Comparison of ENCODE assay signal across 23 cellular contexts in the genomic region with DNA sequence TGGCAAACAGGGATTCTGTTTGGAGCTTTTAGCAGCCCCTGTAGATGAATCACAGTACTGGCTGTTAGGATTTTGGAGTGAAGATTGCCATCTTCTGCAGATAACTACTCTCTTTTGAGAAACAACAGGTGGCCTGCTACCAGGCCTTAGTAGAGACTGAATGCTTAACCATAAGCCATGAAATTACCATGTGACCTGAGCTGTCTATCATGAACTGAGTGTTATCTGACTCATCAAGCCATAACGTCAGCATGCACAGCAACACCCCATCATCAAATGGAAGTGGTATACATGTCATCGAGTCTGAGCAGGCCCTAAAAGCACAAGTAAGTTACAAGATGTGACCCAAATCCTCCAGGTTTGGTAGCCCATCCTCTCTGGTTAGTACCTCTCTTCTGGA.
DNase-seq lines count a peak whose midpoint lies in the region; ATAC-seq and TF ChIP-seq lines count a peak whose summit lies in the region.
"Had no signal": no experiment of that assay in that cellular context is flagged by ENCODE, and none has a peak within 500 bp of the region (broad histone marks: within the 10 kb centered on the region; RNA-seq: fewer than 3 reads in every experiment).

No MANE protein-coding gene starts in this region.

- CTCF ChIA-PET in activated CD4-positive, alpha-beta memory T cell treated with anti-CD3 and anti-CD28 coated beads, Interleukin-2, amount 10 ng/mL, durations not matched to agents 7 days and 5 days (lab: Charles Lee), result no interaction called here

- H3K4me1 Mint-ChIP-seq in activated CD4-positive, alpha-beta memory T cell treated with anti-CD3 and anti-CD28 coated beads, Interleukin-2, amount 10 ng/mL, durations not matched to agents 7 days and 5 days, result no peaks in the 10 kb centered on the region
- H3K4me1 Mint-ChIP-seq: central memory CD8-positive, alpha-beta T cell had no signal

- H3K4me1 ChIP-seq in RWPE2 (ENCODE audit: insufficient read depth, poor library complexity, severe bottlenecking), result no peaks in the 10 kb centered on the region
- H3K4me1 ChIP-seq: esophagus squamous epithelium had no signal

- H3K27me3 ChIP-seq in RWPE2 (ENCODE audit: insufficient read depth, poor library complexity, severe bottlenecking), result no peaks in the 10 kb centered on the region
- H3K27me3 ChIP-seq: esophagus squamous epithelium had no signal

- H3K36me3 Mint-ChIP-seq in activated CD4-positive, alpha-beta memory T cell treated with anti-CD3 and anti-CD28 coated beads, Interleukin-2, amount 10 ng/mL, durations not matched to agents 7 days and 5 days (ENCODE audit: low read depth), result no peaks in the 10 kb centered on the region
- H3K36me3 Mint-ChIP-seq: type B pancreatic cell had no signal

- H3K4me3 Mint-ChIP-seq in activated CD4-positive, alpha-beta memory T cell treated with anti-CD3 and anti-CD28 coated beads, Interleukin-2, amount 10 ng/mL, durations not matched to agents 7 days and 5 days, result no peak overlapping the region
- H3K4me3 Mint-ChIP-seq: central memory CD8-positive, alpha-beta T cell; stimulated activated naive CD8-positive, alpha-beta T cell treated with anti-CD3 and anti-CD28 coated beads, Interleukin-15, Interleukin-2, amounts not matched to agents 100 ng/mL and 50 ng/mL, for 24 hours; type B pancreatic cell had no signal

- H3K4me3 ChIP-seq in RWPE2 (ENCODE audit: severe bottlenecking), result no peak overlapping the region
- H3K4me3 ChIP-seq: esophagus squamous epithelium had no signal

- POLR2A ChIA-PET in activated CD4-positive, alpha-beta memory T cell treated with anti-CD3 and anti-CD28 coated beads, Interleukin-2, amount 10 ng/mL, durations not matched to agents 7 days and 5 days (lab: Charles Lee), result no interaction called here

- no peak overlapping the region for H3K27ac ChIP-seq in RWPE2 (ENCODE audit: poor library complexity, severe bottlenecking)
- H3K27ac ChIP-seq: C4-2B, esophagus squamous epithelium had no signal

- peaks cover 4% of the 10 kb centered on the region for H3K27me3 Mint-ChIP-seq in activated CD4-positive, alpha-beta memory T cell treated with anti-CD3 and anti-CD28 coated beads, Interleukin-2, amount 10 ng/mL, durations not matched to agents 7 days and 5 days
- H3K27me3 Mint-ChIP-seq: stimulated activated naive CD8-positive, alpha-beta T cell treated with anti-CD3 and anti-CD28 coated beads, Interleukin-15, Interleukin-2, amounts not matched to agents 100 ng/mL and 50 ng/mL, for 24 hours; type B pancreatic cell had no signal

- no peaks in the 10 kb centered on the region for H3K36me3 ChIP-seq in RWPE2 (ENCODE audit: low read depth)
- H3K36me3 ChIP-seq: esophagus squamous epithelium had no signal

- TF ChIP-seq CTCF in RWPE2 (IDR thresholded peaks at IDR 0.05; ENCODE audit: poor library complexity, severe bottlenecking), result no peak

- peak; percentile 3 for DNase-seq in activated CD4-positive, alpha-beta T cell treated with anti-CD3 and anti-CD28 coated beads for 48 hours
- DNase-seq in activated CD4-positive, alpha-beta T cell treated with anti-CD3 and anti-CD28 coated beads, Interleukin-2, amount 50 U/mL, for 48 hours, result no peak
- no peak for DNase-seq in RWPE2 (ENCODE audit: low spot score)
- DNase-seq in renal cortical epithelial cell (ENCODE audit: low read depth), result peak; percentile 1
- no peak for DNase-seq in activated CD4-positive, alpha-beta memory T cell treated with anti-CD3 and anti-CD28 coated beads, Interleukin-2, amount 10 ng/mL, durations not matched to agents 7 days and 5 days
- DNase-seq: ACHN; activated CD8-positive, alpha-beta memory T cell treated with anti-CD3 and anti-CD28 coated beads for 24 hours; esophagus squamous epithelium; H7; NCI-H1436 treated with DMSO at 0.1 percent for 48 hours; NCI-H446; right cardiac atrium; Right ventricle myocardium superior; stimulated activated CD4-positive, alpha-beta T cell treated with anti-CD3 and anti-CD28 coated beads, Interleukin-15, amount 100 ng/mL, for 24 hours; T-helper 1 cell had no signal

- H3K27ac Mint-ChIP-seq in activated CD4-positive, alpha-beta memory T cell treated with anti-CD3 and anti-CD28 coated beads, Interleukin-2, amount 10 ng/mL, durations not matched to agents 7 days and 5 days, result no peak overlapping the region
- H3K27ac Mint-ChIP-seq: activated T-helper 2 cell treated with anti-CD3 and anti-CD28 coated beads, Interferon-gamma antibody, Interleukin-2, Interleukin-4, amounts not matched to agents 10 μg/mL and 5 μg/mL and 100 μg/mL, durations not matched to agents 14 hours and 24 hours and 36 hours; stimulated activated naive CD8-positive, alpha-beta T cell treated with anti-CD3 and anti-CD28 coated beads, Interleukin-15, Interleukin-2, amounts not matched to agents 100 ng/mL and 50 ng/mL, for 24 hours; type B pancreatic cell had no signal

- no peaks in the 10 kb centered on the region for H3K9me3 Mint-ChIP-seq in activated CD4-positive, alpha-beta memory T cell treated with anti-CD3 and anti-CD28 coated beads, Interleukin-2, amount 10 ng/mL, durations not matched to agents 7 days and 5 days
- H3K9me3 Mint-ChIP-seq: activated T-helper 2 cell treated with anti-CD3 and anti-CD28 coated beads, Interferon-gamma antibody, Interleukin-2, Interleukin-4, amounts not matched to agents 10 μg/mL and 5 μg/mL and 100 μg/mL, durations not matched to agents 14 hours and 24 hours and 36 hours; central memory CD8-positive, alpha-beta T cell; stimulated activated naive CD8-positive, alpha-beta T cell treated with anti-CD3 and anti-CD28 coated beads, Interleukin-15, Interleukin-2, amounts not matched to agents 100 ng/mL and 50 ng/mL, for 24 hours; type B pancreatic cell had no signal

- ATAC-seq in HG02870 (IDR thresholded peaks at IDR 0.05; ENCODE audit: unreplicated experiment) (peak; percentile 46), RWPE2 (ENCODE audit: low read depth) (peak; percentile 56; the same call in 1 of the 3 replicates), GM18907 (IDR thresholded peaks at IDR 0.05; ENCODE audit: unreplicated experiment) (no peak), HG02759 (IDR thresholded peaks at IDR 0.05; ENCODE audit: unreplicated experiment) (no peak)
- ATAC-seq: right cardiac atrium had no signal

- no peaks in the 10 kb centered on the region for H3K9me3 ChIP-seq in RWPE2 (ENCODE audit: severe bottlenecking)
- H3K9me3 ChIP-seq: esophagus squamous epithelium had no signal

Comparison
In these comparisons a context has a peak if more than half of its experiments do, and no peak if none do; other contexts are left out.
1. DNase-seq: peak in activated CD4-positive, alpha-beta T cell treated with anti-CD3 and anti-CD28 coated beads for 48 hours (single experiment) and renal cortical epithelial cell (single experiment); none in activated CD4-positive, alpha-beta T cell treated with anti-CD3 and anti-CD28 coated beads, Interleukin-2, amount 50 U/mL, for 48 hours (0 of 2), RWPE2 (single experiment) and activated CD4-positive, alpha-beta memory T cell treated with anti-CD3 and anti-CD28 coated beads, Interleukin-2, amount 10 ng/mL, durations not matched to agents 7 days and 5 days (single experiment).
2. ATAC-seq: peak in HG02870 (single experiment) and RWPE2 (single experiment); none in GM18907 (single experiment) and HG02759 (single experiment).